Comparison of ENCODE assay signal across 10 cellular contexts in genomic region chr15:37045859-37046318, GRCh38. TPM values are rescaled to one million over a fixed set of nuclear protein-coding genes. Genes with fewer than 3 reads are reported as not detected.
DNase-seq lines count a peak whose midpoint lies in the region; ATAC-seq and TF ChIP-seq lines count a peak whose summit lies in the region.
"Had no signal": no experiment of that assay in that cellular context is flagged by ENCODE, and none has a peak within 500 bp of the region (broad histone marks: within the 10 kb centered on the region; RNA-seq: fewer than 3 reads in every experiment).

No MANE protein-coding gene starts in this region.

- H2BK5ac ChIP-seq in neuronal stem cell (ENCODE audit: low read length) = no peak overlapping the region

- H3K18ac ChIP-seq in neuronal stem cell (ENCODE audit: low read length) = peak overlapping the region; percentile 58

- ATAC-seq in left ventricle myocardium superior (peak; percentile 68), HG03442 (IDR thresholded peaks at IDR 0.05; ENCODE audit: unreplicated experiment) (no peak), GM21390 (IDR thresholded peaks at IDR 0.05; ENCODE audit: unreplicated experiment) (no peak)
- no peak for ATAC-seq in CD4-positive, alpha-beta T cell (ENCODE audit: poor library complexity)

- no peak overlapping the region for H3K9ac ChIP-seq in neuronal stem cell (ENCODE audit: low read depth, low read length, poor library complexity)

- H3K27me3 ChIP-seq in neuronal stem cell (ENCODE audit: control insufficient read depth in 3 of 3, insufficient read depth in 3 of 3, low read depth in 1 of 3, low read length in 3 of 3) = no peaks in the 10 kb centered on the region
- no peaks in the 10 kb centered on the region for H3K27me3 ChIP-seq in CD4-positive, alpha-beta T cell (ENCODE audit: control insufficient read depth, insufficient read depth, low read length)
- H3K27me3 ChIP-seq: tibial artery had no signal

- peaks cover 15% of the 10 kb centered on the region for H3K27me3 Mint-ChIP-seq in CD4-positive, alpha-beta T cell
- H3K27me3 Mint-ChIP-seq: CD4-positive, alpha-beta memory T cell had no signal

- no peak for TF ChIP-seq CTCF in CD4-positive, alpha-beta T cell (IDR thresholded peaks at IDR 0.05)

- H4K8ac ChIP-seq in neuronal stem cell (ENCODE audit: low read depth, low read length) = no peak overlapping the region

- intact Hi-C loops in left ventricle myocardium superior (cut with micrococcal nuclease) = no loop called here
- intact Hi-C loops in CD4-positive, alpha-beta T cell (cut with DNase I, micrococcal nuclease) = no loop called here

- H2AFZ ChIP-seq in neuronal stem cell (ENCODE audit: low read length) = peak overlapping the region; percentile 82

- no peaks in the 10 kb centered on the region for H3K36me3 Mint-ChIP-seq in CD4-positive, alpha-beta T cell (ENCODE audit: low read depth)
- H3K36me3 Mint-ChIP-seq: CD4-positive, alpha-beta memory T cell had no signal

- H4K91ac ChIP-seq in neuronal stem cell (ENCODE audit: low read depth, low read length, poor library complexity) = no peak overlapping the region

- peak overlapping the region; percentile 98 for H3K27ac ChIP-seq in neuronal stem cell (replicated peaks; ENCODE audit: low read length)
- H3K27ac ChIP-seq in CD4-positive, alpha-beta T cell (ENCODE audit: low read depth, low read length) = no peak overlapping the region
- H3K27ac ChIP-seq: tibial artery had no signal

- no peaks in the 10 kb centered on the region for H3K9me3 Mint-ChIP-seq in CD4-positive, alpha-beta T cell
- H3K9me3 Mint-ChIP-seq: CD4-positive, alpha-beta memory T cell had no signal

- no peak overlapping the region for H2BK15ac ChIP-seq in neuronal stem cell (ENCODE audit: low read length)

- peaks cover 17 to 23% of the 10 kb centered on the region in 2 donors for H3K4me1 ChIP-seq in neuronal stem cell (ENCODE audit: control insufficient read depth in 2 of 2, insufficient read depth in 1 of 2, low read depth in 1 of 2, low read length in 2 of 2)
- H3K4me1 ChIP-seq: tibial artery had no signal

- H3K79me1 ChIP-seq in neuronal stem cell (ENCODE audit: low read depth, low read length) = no peaks in the 10 kb centered on the region

- H3K23ac ChIP-seq in neuronal stem cell (ENCODE audit: low read depth, low read length, poor library complexity) = no peak overlapping the region

- CTCF ChIA-PET in HEK293T (lab: Yijun Ruan, JAX) = no interaction called here
- CTCF ChIA-PET in CD4-positive, alpha-beta T cell (lab: Charles Lee) = no interaction called here

- H3K9me3 ChIP-seq in neuronal stem cell (replicated peaks in 1 of 2; ENCODE audit: control insufficient read depth in 2 of 2, insufficient read depth in 1 of 2, low read depth in 1 of 2, low read length in 2 of 2) = no peaks in the 10 kb centered on the region
- H3K9me3 ChIP-seq in CD4-positive, alpha-beta T cell (ENCODE audit: control insufficient read depth, low read length) = no peaks in the 10 kb centered on the region
- H3K9me3 ChIP-seq: tibial artery had no signal

- H3K4me3 ChIP-seq in neuronal stem cell (ENCODE audit: low read length in 2 of 2) = peak overlapping the region in 1 of 2 donors; percentile 45
- H3K4me3 ChIP-seq: tibial artery had no signal

- no peak overlapping the region for H2BK120ac ChIP-seq in neuronal stem cell (ENCODE audit: low read depth, low read length)

- H3K4me2 ChIP-seq in neuronal stem cell (ENCODE audit: insufficient read depth, low read length, poor library complexity, severe bottlenecking) = peak overlapping the region; percentile 46

- peaks cover 1 to 8% of the 10 kb centered on the region in 2 donors for H3K36me3 ChIP-seq in neuronal stem cell (replicated peaks in 1 of 2; ENCODE audit: control insufficient read depth in 2 of 2, insufficient read depth in 2 of 2, low read length in 2 of 2)

- no peak overlapping the region for H3K4ac ChIP-seq in neuronal stem cell (ENCODE audit: low read length)

- POLR2A ChIA-PET in HEK293T (lab: Yijun Ruan, JAX) = no interaction called here
- POLR2A ChIA-PET in CD4-positive, alpha-beta T cell (lab: Charles Lee) = no interaction called here

- H2AK5ac ChIP-seq in neuronal stem cell (ENCODE audit: low read depth, low read length) = no peak overlapping the region

- WGBS in neuronal stem cell (ENCODE audit: extremely low coverage in 2 of 2, insufficient read length in 2 of 2, insufficient replicate concordance in 1 of 2), 2 donors = no CpG with 5 or more reads among the region's 8 CpGs

- H3K4me3 Mint-ChIP-seq in CD4-positive, alpha-beta T cell = no peak overlapping the region
- H3K4me3 Mint-ChIP-seq: CD4-positive, alpha-beta memory T cell had no signal

- no peak overlapping the region for H2BK12ac ChIP-seq in neuronal stem cell (ENCODE audit: low read length)

- DNase-seq in HEK293T (ENCODE audit: extremely low spot score) (peak; percentile 4), NCI-H748 treated with DMSO at 0.1 percent for 48 hours (lab: John Stamatoyannopoulos, UW) (peak; percentile 16), left ventricle myocardium superior (peak; percentile 31), neuronal stem cell (ENCODE audit: low spot score) (peak; percentile 83), kidney tubule cell (ENCODE audit: low spot score) (no peak)
- no peak for DNase-seq in CD4-positive, alpha-beta T cell
- DNase-seq: CD4-positive, alpha-beta memory T cell; tibial artery had no signal

- no peak overlapping the region for H3K14ac ChIP-seq in neuronal stem cell (ENCODE audit: low read length)

- H3K4me1 Mint-ChIP-seq in CD4-positive, alpha-beta T cell (ENCODE audit: low read depth) = no peaks in the 10 kb centered on the region
- H3K4me1 Mint-ChIP-seq: CD4-positive, alpha-beta memory T cell had no signal

- H3K27ac Mint-ChIP-seq in CD4-positive, alpha-beta T cell = no peak overlapping the region
- H3K27ac Mint-ChIP-seq: CD4-positive, alpha-beta memory T cell had no signal

TF ChIP-seq in HEK293T, 16 proteins besides CTCF, POLR2A, EP300 and RAD21:
- no peak for TF ChIP-seq LEF1 (IDR thresholded peaks at IDR 0.05; ENCODE audit: borderline replicate concordance)
- no peak for TF ChIP-seq PKNOX1 (IDR thresholded peaks at IDR 0.05)
- no peak for TF ChIP-seq SUZ12 (IDR thresholded peaks at IDR 0.05)
- TF ChIP-seq BHLHE40 (IDR thresholded peaks at IDR 0.05; ENCODE audit: borderline replicate concordance) = no peak
- TF ChIP-seq ELF4 (IDR thresholded peaks at IDR 0.05) = no peak
- TF ChIP-seq TARDBP (IDR thresholded peaks at IDR 0.05) = no peak
- TF ChIP-seq HDGF (IDR thresholded peaks at IDR 0.05; ENCODE audit: borderline replicate concordance) = no peak
- no peak for TF ChIP-seq CTBP1 (IDR thresholded peaks at IDR 0.05; ENCODE audit: borderline replicate concordance)
- TF ChIP-seq NFRKB (IDR thresholded peaks at IDR 0.05) = no peak
- no peak for TF ChIP-seq FOXA1 (IDR thresholded peaks at IDR 0.05)
- TF ChIP-seq FOXK2 (IDR thresholded peaks at IDR 0.05) = no peak
- no peak for TF ChIP-seq ZNF384 (IDR thresholded peaks at IDR 0.05)
- no peak for TF ChIP-seq SP1 (IDR thresholded peaks at IDR 0.05)
- TF ChIP-seq ARNT (IDR thresholded peaks at IDR 0.05) = no peak
- TF ChIP-seq FOXM1 (IDR thresholded peaks at IDR 0.05; ENCODE audit: borderline replicate concordance) = no peak
- TF ChIP-seq L3MBTL2 (conservative IDR thresholded peaks at IDR 0.05) = no peak
TF ChIP-seq in HEK293T: peak in this region for 0.

RNA-seq across cellular contexts. Expression of gene MEIS2, which starts 54.5 kb away (rescaled TPM):
- total RNA-seq in left ventricle myocardium superior = 44.9 TPM
- polyA plus RNA-seq in neuronal stem cell (2013, experiment 1 of 2) = 50.7 TPM
- 50.7 TPM for polyA plus RNA-seq in neuronal stem cell (2013, experiment 2 of 2)
- not detected for total RNA-seq in CD4-positive, alpha-beta T cell
- total RNA-seq: CD4-positive, alpha-beta memory T cell had no signal
- polyA plus RNA-seq: CD4-positive, alpha-beta memory T cell had no signal

Comparison
In these comparisons a context has a peak if more than half of its experiments do, and no peak if none do; other contexts are left out.
1. DNase-seq: peak in HEK293T (single experiment), NCI-H748 treated with DMSO at 0.1 percent for 48 hours (single experiment), left ventricle myocardium superior (single experiment) and neuronal stem cell (single experiment); none in kidney tubule cell (single experiment) and CD4-positive, alpha-beta T cell (0 of 10).
2. RNA of gene MEIS2, which starts 54.5 kb away (total RNA-seq): 44.9 TPM in left ventricle myocardium superior (single experiment); not detected in CD4-positive, alpha-beta T cell; every median in the first group is over 10 times any median in the second.